Comparison of ENCODE assay signal across 8 cellular contexts in genomic region chr20:49712118-49712517, GRCh38. TPM values are rescaled to one million over a fixed set of nuclear protein-coding genes. Genes with fewer than 3 reads are reported as not detected.
A peak's percentile ranks its signal among the peaks of the same experiment; 100 is the strongest.
DNase-seq lines count a peak whose midpoint lies in the region; ATAC-seq and TF ChIP-seq lines count a peak whose summit lies in the region.

No MANE protein-coding gene starts in this region.

- peak overlapping the region; percentile 69 for H3K27ac Mint-ChIP-seq in activated naive CD4-positive, alpha-beta T cell treated with anti-CD3 and anti-CD28 coated beads, Interleukin-2, amount 50 U/mL, for 24 hours
- no peak overlapping the region for H3K27ac Mint-ChIP-seq in activated naive CD4-positive, alpha-beta T cell treated with anti-CD3 and anti-CD28 coated beads, Interleukin-2, amount 50 U/mL, for 72 hours

- no peaks in the 10 kb centered on the region for H3K27me3 ChIP-seq in brain microvascular endothelial cell (replicated peaks)
- H3K27me3 ChIP-seq in upper lobe of right lung, result no peaks in the 10 kb centered on the region

- H3K4me1 ChIP-seq in mesodermal cell (ENCODE audit: control insufficient read depth, insufficient read depth, low read length, poor library complexity, severe bottlenecking) (peaks cover 14% of the 10 kb centered on the region), upper lobe of right lung (peaks cover 40% of the 10 kb centered on the region)

- WGBS in mesodermal cell (ENCODE audit: insufficient coverage in 2 of 2), 2 experiments, result 40 to 42% methylated on average over 1 to 2 of the region's 4 CpGs

- no peak for DNase-seq in activated naive CD4-positive, alpha-beta T cell treated with anti-CD3 and anti-CD28 coated beads, Interleukin-2, amount 50 U/mL, for 72 hours (ENCODE audit: low spot score in 2 of 2)
- DNase-seq in brain microvascular endothelial cell, result no peak
- no peak for DNase-seq in upper lobe of right lung
- DNase-seq in NCI-H510A treated with DMSO at 0.1 percent for 48 hours (lab: John Stamatoyannopoulos, UW), result no peak
- DNase-seq in SIG-M5 treated with dmso at 0.1 percent for 504 hours (lab: John Stamatoyannopoulos, UW; ENCODE audit: unreplicated experiment), result no peak

- in situ Hi-C loops in brain microvascular endothelial cell (cut with HindIII; ENCODE audit: low pct_ligation_motif_present, low sequenced_read_pairs), result no loop called here

- intact Hi-C loops in upper lobe of right lung (cut with DNase I), result no loop called here

- no peaks in the 10 kb centered on the region for H3K9me3 ChIP-seq in mesodermal cell (ENCODE audit: control insufficient read depth, low read length)
- H3K9me3 ChIP-seq in upper lobe of right lung, result no peaks in the 10 kb centered on the region

- no peak for TF ChIP-seq CTCF in brain microvascular endothelial cell (IDR thresholded peaks at IDR 0.05; ENCODE audit: low read depth, low read length, missing control alignments)
- TF ChIP-seq CTCF in upper lobe of right lung (IDR thresholded peaks at IDR 0.05), result no peak

- H3K36me3 ChIP-seq in brain microvascular endothelial cell (replicated peaks), result no peaks in the 10 kb centered on the region
- H3K36me3 ChIP-seq in mesodermal cell (ENCODE audit: control insufficient read depth, insufficient read depth, low read length), result no peaks in the 10 kb centered on the region
- H3K36me3 ChIP-seq in upper lobe of right lung, result no peaks in the 10 kb centered on the region

- peak overlapping the region; percentile 82 for H3K4me3 ChIP-seq in brain microvascular endothelial cell (ENCODE audit: low read depth, low read length)
- H3K4me3 ChIP-seq in mesodermal cell (ENCODE audit: extremely low read depth, insufficient read depth, low read length, poor library complexity, severe bottlenecking), result peak overlapping the region; percentile 93
- H3K4me3 ChIP-seq in upper lobe of right lung, result peak overlapping the region; percentile 91

- peak overlapping the region; percentile 92 for H3K4me3 Mint-ChIP-seq in activated naive CD4-positive, alpha-beta T cell treated with anti-CD3 and anti-CD28 coated beads, Interleukin-2, amount 50 U/mL, for 24 hours

- no peaks in the 10 kb centered on the region for H3K9me3 Mint-ChIP-seq in activated naive CD4-positive, alpha-beta T cell treated with anti-CD3 and anti-CD28 coated beads, Interleukin-2, amount 50 U/mL, for 24 hours
- no peaks in the 10 kb centered on the region for H3K9me3 Mint-ChIP-seq in activated naive CD4-positive, alpha-beta T cell treated with anti-CD3 and anti-CD28 coated beads, Interleukin-2, amount 50 U/mL, for 72 hours

- no peaks in the 10 kb centered on the region for H3K36me3 Mint-ChIP-seq in activated naive CD4-positive, alpha-beta T cell treated with anti-CD3 and anti-CD28 coated beads, Interleukin-2, amount 50 U/mL, for 24 hours
- no peaks in the 10 kb centered on the region for H3K36me3 Mint-ChIP-seq in activated naive CD4-positive, alpha-beta T cell treated with anti-CD3 and anti-CD28 coated beads, Interleukin-2, amount 50 U/mL, for 72 hours

- no peak for ATAC-seq in activated naive CD4-positive, alpha-beta T cell treated with anti-CD3 and anti-CD28 coated beads, Interleukin-2, amount 50 U/mL, for 72 hours
- ATAC-seq in upper lobe of right lung (no peak), GM21528 (IDR thresholded peaks at IDR 0.05; ENCODE audit: low FRiP score, unreplicated experiment) (no peak)

- H3K27ac ChIP-seq in brain microvascular endothelial cell, result no peak overlapping the region
- H3K27ac ChIP-seq in mesodermal cell (ENCODE audit: low read depth, low read length, severe bottlenecking), result no peak overlapping the region
- H3K27ac ChIP-seq in upper lobe of right lung, result peak overlapping the region; percentile 7

- H3K4me1 Mint-ChIP-seq in activated naive CD4-positive, alpha-beta T cell treated with anti-CD3 and anti-CD28 coated beads, Interleukin-2, amount 50 U/mL, for 24 hours, result peaks cover 47% of the 10 kb centered on the region

- no peaks in the 10 kb centered on the region for H3K27me3 Mint-ChIP-seq in activated naive CD4-positive, alpha-beta T cell treated with anti-CD3 and anti-CD28 coated beads, Interleukin-2, amount 50 U/mL, for 24 hours

RNA-seq across cellular contexts. Expression of gene B4GALT5, which starts 1.6 kb away (rescaled TPM):
- total RNA-seq in activated naive CD4-positive, alpha-beta T cell treated with anti-CD3 and anti-CD28 coated beads, Interleukin-2, amount 50 U/mL, for 72 hours, result 10 to 100 TPM in 1 of 2 donors, 1 to 10 TPM in 1; 9.4 to 19.0 TPM
- 30.3 TPM for polyA plus RNA-seq in mesodermal cell (2013, experiment 1 of 2)
- polyA plus RNA-seq in mesodermal cell (2013, experiment 2 of 2), result 25.8 TPM
- 46.1 TPM for total RNA-seq in upper lobe of right lung
